17 cellular contexts compared by ENCODE assay signal in the genomic region with DNA sequence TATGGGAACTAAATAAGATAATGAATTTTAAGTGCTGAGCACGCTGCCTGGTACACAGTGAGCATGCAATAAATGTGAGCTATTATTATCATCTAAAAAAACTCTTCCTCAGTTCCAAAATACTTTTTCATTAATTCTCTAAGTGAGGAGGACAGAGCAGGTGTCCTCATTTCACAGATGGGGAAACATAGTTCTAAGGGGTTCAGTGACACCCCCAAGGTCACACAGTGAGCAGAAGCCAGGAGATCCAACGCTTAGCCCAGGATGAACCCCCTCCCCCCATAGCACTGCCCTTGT. TPM values are rescaled to one million over a fixed set of nuclear protein-coding genes. Genes with fewer than 3 reads are reported as not detected.
A peak's percentile ranks its signal among the peaks of the same experiment; 100 is the strongest.
DNase-seq lines count a peak whose midpoint lies in the region; ATAC-seq and TF ChIP-seq lines count a peak whose summit lies in the region.
"Had no signal": no experiment of that assay in that cellular context is flagged by ENCODE, and none has a peak within 500 bp of the region (broad histone marks: within the 10 kb centered on the region; RNA-seq: fewer than 3 reads in every experiment).

No MANE protein-coding gene starts in this region.

- peaks cover 19% of the 10 kb centered on the region for H3K4me1 ChIP-seq in OCI-LY7 (ENCODE audit: insufficient read depth, low read length, poor library complexity, severe bottlenecking)
- peaks cover 0 to 16% (median 10%) of the 10 kb centered on the region in 4 donors for H3K4me1 ChIP-seq in transverse colon

- no peaks in the 10 kb centered on the region for H4K20me1 ChIP-seq in OCI-LY7 (ENCODE audit: insufficient read depth, low read length)

- no TSS peak for BruUV-seq in OCI-LY7 (replicated peaks; lab: Mats Ljungman, UMichigan)

- no peaks in the 10 kb centered on the region for H3K27me3 Mint-ChIP-seq in activated CD8-positive, alpha-beta memory T cell treated with anti-CD3 and anti-CD28 coated beads, Interleukin-2, amount 10 ng/mL, durations not matched to agents 7 days and 5 days
- H3K27me3 Mint-ChIP-seq: CD4-positive, alpha-beta T cell; effector memory CD8-positive, alpha-beta T cell; memory B cell had no signal

- DNase-seq in activated CD8-positive, alpha-beta memory T cell treated with anti-CD3 and anti-CD28 coated beads, Interleukin-2, amount 10 ng/mL, durations not matched to agents 7 days and 5 days = no peak
- DNase-seq in activated CD8-positive, alpha-beta memory T cell treated with anti-CD3 and anti-CD28 coated beads, Interleukin-2, amount 50 U/mL, for 4 hours = no peak
- DNase-seq in OCI-LY7 (ENCODE audit: low spot score) (no peak), epithelial cell of prostate (ENCODE audit: low read depth, low spot score) (no peak), transverse colon (no peak), NCI-H345 treated with DMSO at 0.1 percent for 48 hours (lab: John Stamatoyannopoulos, UW; ENCODE audit: unreplicated experiment) (no peak)
- DNase-seq in stimulated activated naive CD4-positive, alpha-beta T cell (lab: John Stamatoyannopoulos, UW) = no peak

- no peak overlapping the region for H3K27ac ChIP-seq in OCI-LY7 (ENCODE audit: low read depth, low read length, poor library complexity, severe bottlenecking)
- peak overlapping the region; percentile 73 for H3K27ac ChIP-seq in epithelial cell of prostate
- peak overlapping the region in 3 of 4 donors; percentile 38 to 61 (median 54) for H3K27ac ChIP-seq in transverse colon
- H3K27ac ChIP-seq: ascending aorta, hepatocyte, thoracic aorta had no signal

- peak overlapping the region; percentile 91; the same call in 1 of the 2 replicates for H2AFZ ChIP-seq in OCI-LY7 (ENCODE audit: low read length)

- H3K36me3 ChIP-seq in OCI-LY7 (ENCODE audit: insufficient read depth, low read length) = no peaks in the 10 kb centered on the region
- no peaks in the 10 kb centered on the region for H3K36me3 ChIP-seq in transverse colon
- H3K36me3 ChIP-seq: ascending aorta, Peyer's patch, thoracic aorta had no signal

- CTCF ChIA-PET in activated CD8-positive, alpha-beta memory T cell treated with anti-CD3 and anti-CD28 coated beads, Interleukin-2, amount 10 ng/mL, durations not matched to agents 7 days and 5 days (lab: Charles Lee) = interaction anchor here (0.7 to 9.5 kb wide), 10 partner anchors 14 to 145 kb away, joined by 3 to 122 read pairs (median 5); partner anchors contain the start of genes EXOSC1, PGAM1 and ZDHHC16
- CTCF ChIA-PET in OCI-LY7 (lab: Charles Lee; ENCODE audit: unreplicated experiment) = interaction anchor here (0.6 to 0.7 kb wide), 3 partner anchors 11 to 170 kb away, joined by 3 to 4 read pairs (median 3); no protein-coding TSS in a partner anchor

- TF ChIP-seq CTCF in OCI-LY7 (conservative IDR thresholded peaks at IDR 0.05; ENCODE audit: low read length) = no peak
- no peak for TF ChIP-seq CTCF in transverse colon (IDR thresholded peaks at IDR 0.05)

- H3K4me3 ChIP-seq in OCI-LY7 (ENCODE audit: low read depth, low read length, poor library complexity, severe bottlenecking) (no peak overlapping the region), transverse colon (no peak overlapping the region)
- H3K4me3 ChIP-seq: hepatocyte, smooth muscle cell had no signal

- no peak for ATAC-seq in activated CD8-positive, alpha-beta memory T cell treated with anti-CD3 and anti-CD28 coated beads, Interleukin-2, amount 10 ng/mL, durations not matched to agents 7 days and 5 days
- no peak for ATAC-seq in SK-N-SH treated with all-trans-retinoic acid at 6 μM for 48 hours

- 67 to 85% methylated on average over 1 to 2 of the region's 2 CpGs for WGBS in transverse colon (ENCODE audit: low coverage in 1 of 2), 2 donors

- H3K9me3 ChIP-seq in OCI-LY7 (ENCODE audit: low read length) (no peaks in the 10 kb centered on the region), transverse colon (no peaks in the 10 kb centered on the region)
- H3K9me3 ChIP-seq: ascending aorta, Peyer's patch, thoracic aorta had no signal

- TF ChIP-seq POLR2A in transverse colon (IDR thresholded peaks at IDR 0.05) = no peak

- POLR2A ChIA-PET in OCI-LY7 (lab: Charles Lee) = interaction anchor here (0.6 kb wide), 1 partner anchor 539 kb away, joined by 3 read pairs; no protein-coding TSS in a partner anchor

- H3K36me3 Mint-ChIP-seq in activated CD8-positive, alpha-beta memory T cell treated with anti-CD3 and anti-CD28 coated beads, Interleukin-2, amount 10 ng/mL, durations not matched to agents 7 days and 5 days = no peaks in the 10 kb centered on the region
- H3K36me3 Mint-ChIP-seq: memory B cell had no signal

- H3K27ac Mint-ChIP-seq in activated CD8-positive, alpha-beta memory T cell treated with anti-CD3 and anti-CD28 coated beads, Interleukin-2, amount 10 ng/mL, durations not matched to agents 7 days and 5 days = peak overlapping the region; percentile 79
- H3K27ac Mint-ChIP-seq: memory B cell had no signal

- no peaks in the 10 kb centered on the region for H3K27me3 ChIP-seq in transverse colon
- H3K27me3 ChIP-seq: ascending aorta, hepatocyte, Peyer's patch had no signal

- no peak overlapping the region for H3K4me3 Mint-ChIP-seq in activated CD8-positive, alpha-beta memory T cell treated with anti-CD3 and anti-CD28 coated beads, Interleukin-2, amount 10 ng/mL, durations not matched to agents 7 days and 5 days

- H3K4me2 ChIP-seq in OCI-LY7 (ENCODE audit: low read length) = no peak overlapping the region
- H3K4me2 ChIP-seq: smooth muscle cell had no signal

- H3K9me3 Mint-ChIP-seq in activated CD8-positive, alpha-beta memory T cell treated with anti-CD3 and anti-CD28 coated beads, Interleukin-2, amount 10 ng/mL, durations not matched to agents 7 days and 5 days (ENCODE audit: low read depth) = no peaks in the 10 kb centered on the region
- H3K9me3 Mint-ChIP-seq: CD4-positive, alpha-beta T cell; effector memory CD8-positive, alpha-beta T cell; memory B cell; nephron had no signal

- no peak for TF ChIP-seq EP300 in transverse colon (IDR thresholded peaks at IDR 0.05; ENCODE audit: low read depth)

- H3K9me2 ChIP-seq in OCI-LY7 (ENCODE audit: insufficient read depth, low read length) = no peaks in the 10 kb centered on the region

- H3K4me1 Mint-ChIP-seq in activated CD8-positive, alpha-beta memory T cell treated with anti-CD3 and anti-CD28 coated beads, Interleukin-2, amount 10 ng/mL, durations not matched to agents 7 days and 5 days = peaks cover 25% of the 10 kb centered on the region
- H3K4me1 Mint-ChIP-seq: nephron had no signal

- H3K79me2 ChIP-seq in OCI-LY7 (ENCODE audit: insufficient read depth, low read depth, low read length) = no peaks in the 10 kb centered on the region
- H3K79me2 ChIP-seq: hepatocyte had no signal

- in situ Hi-C loops in transverse colon (cut with MboI; ENCODE audit: low pct_ligation_motif_present in 1 of 4, low pct_unique_long_range_greater_than_20kb in 1 of 4, low sequenced_read_pairs in 3 of 4) = no loop called here

- intact Hi-C loops in OCI-LY7 (cut with micrococcal nuclease; ENCODE audit: unreplicated experiment) = loop anchor here (1.0 to 2.0 kb wide), 4 partner anchors 19 to 205 kb away; partner anchors contain the start of genes EXOSC1 and ZDHHC16
- intact Hi-C loops in transverse colon (cut with DNase I; ENCODE audit: low total_unique reads) = no loop called here

TF ChIP-seq in SK-N-SH treated with all-trans-retinoic acid at 6 μM for 48 hours, 23 proteins besides CTCF, POLR2A, EP300 and RAD21 (continues in another document):
- TF ChIP-seq OSR1 (CRISPR knock-in tag; IDR thresholded peaks at IDR 0.05) (no peak), SNAI2 (CRISPR knock-in tag; IDR thresholded peaks at IDR 0.05) (no peak), ZNF565 (CRISPR knock-in tag; conservative IDR thresholded peaks at IDR 0.05; ENCODE audit: low read depth) (no peak)
- TF ChIP-seq, protein P1, sequence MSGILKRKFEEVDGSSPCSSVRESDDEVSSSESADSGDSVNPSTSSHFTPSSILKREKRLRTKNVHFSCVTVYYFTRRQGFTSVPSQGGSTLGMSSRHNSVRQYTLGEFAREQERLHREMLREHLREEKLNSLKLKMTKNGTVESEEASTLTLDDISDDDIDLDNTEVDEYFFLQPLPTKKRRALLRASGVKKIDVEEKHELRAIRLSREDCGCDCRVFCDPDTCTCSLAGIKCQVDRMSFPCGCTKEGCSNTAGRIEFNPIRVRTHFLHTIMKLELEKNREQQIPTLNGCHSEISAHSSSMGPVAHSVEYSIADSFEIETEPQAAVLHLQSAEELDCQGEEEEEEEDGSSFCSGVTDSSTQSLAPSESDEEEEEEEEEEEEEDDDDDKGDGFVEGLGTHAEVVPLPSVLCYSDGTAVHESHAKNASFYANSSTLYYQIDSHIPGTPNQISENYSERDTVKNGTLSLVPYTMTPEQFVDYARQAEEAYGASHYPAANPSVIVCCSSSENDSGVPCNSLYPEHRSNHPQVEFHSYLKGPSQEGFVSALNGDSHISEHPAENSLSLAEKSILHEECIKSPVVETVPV (CRISPR knock-in tag; IDR thresholded peaks at IDR 0.05) = no peak

RNA-seq across cellular contexts. Expression of gene RRP12, which starts 6.8 kb away (rescaled TPM):
- 10 to 100 TPM; 30.7 to 38.1 TPM for total RNA-seq in activated CD8-positive, alpha-beta memory T cell treated with anti-CD3 and anti-CD28 coated beads, Interleukin-2, amount 10 ng/mL, durations not matched to agents 7 days and 5 days
- 32.1 and 38.6 TPM in 2 replicates for total RNA-seq in OCI-LY7 (2014; rRNA removed; shearing (Covaris generic))
- total RNA-seq in OCI-LY7 (2022) (32.7 and 39.3 TPM in 2 replicates), transverse colon (10 to 100 TPM in 3 of 4 donors, 1 to 10 TPM in 1; 5.7 to 14.0 (median 11.5) TPM)

RNA-seq across cellular contexts. Expression of gene PGAM1, which starts 18.1 kb away (rescaled TPM):
- total RNA-seq in activated CD8-positive, alpha-beta memory T cell treated with anti-CD3 and anti-CD28 coated beads, Interleukin-2, amount 10 ng/mL, durations not matched to agents 7 days and 5 days = 100 to 1,000 TPM; 459 to 582 TPM
- total RNA-seq in OCI-LY7 (2014; rRNA removed; shearing (Covaris generic)) = 243 and 289 TPM in 2 replicates
- total RNA-seq in OCI-LY7 (2022) (286 and 467 TPM in 2 replicates), transverse colon (100 to 1,000 TPM in 3 of 4 donors, 10 to 100 TPM in 1; 94.5 to 216 (median 124) TPM)

RNA-seq across cellular contexts. Expression of gene EXOSC1, which starts 37.9 kb away (rescaled TPM):
- 10 to 100 TPM; 49.5 to 56.8 TPM for total RNA-seq in activated CD8-positive, alpha-beta memory T cell treated with anti-CD3 and anti-CD28 coated beads, Interleukin-2, amount 10 ng/mL, durations not matched to agents 7 days and 5 days
- total RNA-seq in OCI-LY7 (2014; rRNA removed; shearing (Covaris generic)) = 46.8 and 59.6 TPM in 2 replicates
- 54.8 and 56.2 TPM in 2 replicates for total RNA-seq in OCI-LY7 (2022)
- 100 to 1,000 TPM in 1 of 4 donors, 10 to 100 TPM in 2, 1 to 10 TPM in 1; 2.6 to 315 (median 26.1) TPM for total RNA-seq in transverse colon

RNA-seq across cellular contexts. Expression of gene ZDHHC16, which starts 38.1 kb away (rescaled TPM):
- 10 to 100 TPM; 33.1 to 42.4 TPM for total RNA-seq in activated CD8-positive, alpha-beta memory T cell treated with anti-CD3 and anti-CD28 coated beads, Interleukin-2, amount 10 ng/mL, durations not matched to agents 7 days and 5 days
- 28.7 and 31.0 TPM in 2 replicates for total RNA-seq in OCI-LY7 (2014; rRNA removed; shearing (Covaris generic))
- total RNA-seq in OCI-LY7 (2022) = 35.8 and 38.4 TPM in 2 replicates
- total RNA-seq in transverse colon = 10 to 100 TPM; 10.8 to 36.2 (median 32.7) TPM
